Comparison of ENCODE assay signal across 1 cellular context in the genomic region with DNA sequence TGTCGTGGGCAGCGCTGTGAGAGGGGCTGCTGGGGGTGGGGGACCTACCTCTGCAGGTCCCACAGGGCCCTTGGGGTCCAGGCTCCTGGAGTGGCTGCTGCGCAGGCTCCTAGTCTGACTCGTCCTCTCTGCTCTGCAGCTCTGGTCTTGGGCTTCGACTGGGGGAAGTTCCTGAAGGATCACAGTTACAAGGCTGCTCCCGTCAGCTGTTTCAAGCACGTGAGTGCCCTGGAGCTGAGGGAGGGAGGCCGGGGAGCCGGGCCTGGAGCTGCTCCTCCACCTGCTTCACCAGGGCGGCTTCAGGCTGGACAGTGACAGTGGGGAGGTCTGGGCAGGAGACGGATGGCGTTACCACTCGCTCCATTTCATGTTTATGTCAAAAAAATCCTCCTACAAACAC.
TF ChIP-seq lines count a peak whose summit lies in the region.

No MANE protein-coding gene starts in this region.

TF ChIP-seq in GM12878, 131 proteins besides CTCF, POLR2A, EP300 and RAD21:
- TF ChIP-seq POLR2AphosphoS5 (IDR thresholded peaks at IDR 0.05; ENCODE audit: low read length): no peak
- no peak for TF ChIP-seq TBL1XR1 (IDR thresholded peaks at IDR 0.05; ENCODE audit: low read depth, low read length)
- no peak for TF ChIP-seq ZNF622 (IDR thresholded peaks at IDR 0.05)
- TF ChIP-seq, protein P1, sequence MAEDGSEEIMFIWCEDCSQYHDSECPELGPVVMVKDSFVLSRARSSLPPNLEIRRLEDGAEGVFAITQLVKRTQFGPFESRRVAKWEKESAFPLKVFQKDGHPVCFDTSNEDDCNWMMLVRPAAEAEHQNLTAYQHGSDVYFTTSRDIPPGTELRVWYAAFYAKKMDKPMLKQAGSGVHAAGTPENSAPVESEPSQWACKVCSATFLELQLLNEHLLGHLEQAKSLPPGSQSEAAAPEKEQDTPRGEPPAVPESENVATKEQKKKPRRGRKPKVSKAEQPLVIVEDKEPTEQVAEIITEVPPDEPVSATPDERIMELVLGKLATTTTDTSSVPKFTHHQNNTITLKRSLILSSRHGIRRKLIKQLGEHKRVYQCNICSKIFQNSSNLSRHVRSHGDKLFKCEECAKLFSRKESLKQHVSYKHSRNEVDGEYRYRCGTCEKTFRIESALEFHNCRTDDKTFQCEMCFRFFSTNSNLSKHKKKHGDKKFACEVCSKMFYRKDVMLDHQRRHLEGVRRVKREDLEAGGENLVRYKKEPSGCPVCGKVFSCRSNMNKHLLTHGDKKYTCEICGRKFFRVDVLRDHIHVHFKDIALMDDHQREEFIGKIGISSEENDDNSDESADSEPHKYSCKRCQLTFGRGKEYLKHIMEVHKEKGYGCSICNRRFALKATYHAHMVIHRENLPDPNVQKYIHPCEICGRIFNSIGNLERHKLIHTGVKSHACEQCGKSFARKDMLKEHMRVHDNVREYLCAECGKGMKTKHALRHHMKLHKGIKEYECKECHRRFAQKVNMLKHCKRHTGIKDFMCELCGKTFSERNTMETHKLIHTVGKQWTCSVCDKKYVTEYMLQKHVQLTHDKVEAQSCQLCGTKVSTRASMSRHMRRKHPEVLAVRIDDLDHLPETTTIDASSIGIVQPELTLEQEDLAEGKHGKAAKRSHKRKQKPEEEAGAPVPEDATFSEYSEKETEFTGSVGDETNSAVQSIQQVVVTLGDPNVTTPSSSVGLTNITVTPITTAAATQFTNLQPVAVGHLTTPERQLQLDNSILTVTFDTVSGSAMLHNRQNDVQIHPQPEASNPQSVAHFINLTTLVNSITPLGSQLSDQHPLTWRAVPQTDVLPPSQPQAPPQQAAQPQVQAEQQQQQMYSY (CRISPR knock-in tag; IDR thresholded peaks at IDR 0.05): no peak
- TF ChIP-seq DPF2 (IDR thresholded peaks at IDR 0.05): no peak
- TF ChIP-seq WRNIP1 (IDR thresholded peaks at IDR 0.05; ENCODE audit: borderline replicate concordance, low read depth, low read length): no peak
- TF ChIP-seq, protein P2, sequence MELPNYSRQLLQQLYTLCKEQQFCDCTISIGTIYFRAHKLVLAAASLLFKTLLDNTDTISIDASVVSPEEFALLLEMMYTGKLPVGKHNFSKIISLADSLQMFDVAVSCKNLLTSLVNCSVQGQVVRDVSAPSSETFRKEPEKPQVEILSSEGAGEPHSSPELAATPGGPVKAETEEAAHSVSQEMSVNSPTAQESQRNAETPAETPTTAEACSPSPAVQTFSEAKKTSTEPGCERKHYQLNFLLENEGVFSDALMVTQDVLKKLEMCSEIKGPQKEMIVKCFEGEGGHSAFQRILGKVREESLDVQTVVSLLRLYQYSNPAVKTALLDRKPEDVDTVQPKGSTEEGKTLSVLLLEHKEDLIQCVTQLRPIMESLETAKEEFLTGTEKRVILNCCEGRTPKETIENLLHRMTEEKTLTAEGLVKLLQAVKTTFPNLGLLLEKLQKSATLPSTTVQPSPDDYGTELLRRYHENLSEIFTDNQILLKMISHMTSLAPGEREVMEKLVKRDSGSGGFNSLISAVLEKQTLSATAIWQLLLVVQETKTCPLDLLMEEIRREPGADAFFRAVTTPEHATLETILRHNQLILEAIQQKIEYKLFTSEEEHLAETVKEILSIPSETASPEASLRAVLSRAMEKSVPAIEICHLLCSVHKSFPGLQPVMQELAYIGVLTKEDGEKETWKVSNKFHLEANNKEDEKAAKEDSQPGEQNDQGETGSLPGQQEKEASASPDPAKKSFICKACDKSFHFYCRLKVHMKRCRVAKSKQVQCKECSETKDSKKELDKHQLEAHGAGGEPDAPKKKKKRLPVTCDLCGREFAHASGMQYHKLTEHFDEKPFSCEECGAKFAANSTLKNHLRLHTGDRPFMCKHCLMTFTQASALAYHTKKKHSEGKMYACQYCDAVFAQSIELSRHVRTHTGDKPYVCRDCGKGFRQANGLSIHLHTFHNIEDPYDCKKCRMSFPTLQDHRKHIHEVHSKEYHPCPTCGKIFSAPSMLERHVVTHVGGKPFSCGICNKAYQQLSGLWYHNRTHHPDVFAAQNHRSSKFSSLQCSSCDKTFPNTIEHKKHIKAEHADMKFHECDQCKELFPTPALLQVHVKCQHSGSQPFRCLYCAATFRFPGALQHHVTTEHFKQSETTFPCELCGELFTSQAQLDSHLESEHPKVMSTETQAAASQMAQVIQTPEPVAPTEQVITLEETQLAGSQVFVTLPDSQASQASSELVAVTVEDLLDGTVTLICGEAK (IDR thresholded peaks at IDR 0.05; ENCODE audit: borderline replicate concordance): no peak
- TF ChIP-seq CEBPB (IDR thresholded peaks at IDR 0.05; ENCODE audit: borderline replicate concordance in 1 of 2, low read depth in 2 of 2, low read length in 2 of 2): no peak
- no peak for TF ChIP-seq POU2F2 (IDR thresholded peaks at IDR 0.05; ENCODE audit: borderline replicate concordance, low read depth, low read length)
